ENCODE assay signal across 8 cellular contexts in genomic region chrX:129823115-129823514, GRCh38. TPM values are rescaled to one million over a fixed set of nuclear protein-coding genes. Genes with fewer than 3 reads are reported as not detected.
DNase-seq lines count a peak whose midpoint lies in the region; ATAC-seq, FAIRE-seq and TF ChIP-seq lines count a peak whose summit lies in the region.

No MANE protein-coding gene starts in this region.

- H3K27me3 ChIP-seq in HepG2 (ENCODE audit: control insufficient read depth in 1 of 2, insufficient read depth in 2 of 2, low read length in 2 of 2), result no peaks in the 10 kb centered on the region
- no peaks in the 10 kb centered on the region for H3K27me3 ChIP-seq in tibial artery

- TF ChIP-seq RAD21 in HepG2 (CRISPR knock-in tag; IDR thresholded peaks at IDR 0.05), result no peak

- POLR2A ChIA-PET in RWPE1 (lab: Yijun Ruan, JAX; ENCODE audit: low non-redundant PET), result no interaction called here
- POLR2A ChIA-PET in HepG2 (lab: Yijun Ruan, JAX), result no interaction called here

- peaks cover 5% of the 10 kb centered on the region for H3K79me2 ChIP-seq in HepG2 (ENCODE audit: insufficient read depth, low read length)

- H3K4me2 ChIP-seq in HepG2 (ENCODE audit: low read depth, low read length), result no peak overlapping the region

- H3K4me1 ChIP-seq in HepG2 (ENCODE audit: insufficient read depth, low read length) (peaks cover 16% of the 10 kb centered on the region), tibial artery (no peaks in the 10 kb centered on the region)

- H3K36me3 ChIP-seq in HepG2 (replicated peaks in 1 of 2; ENCODE audit: control insufficient read depth in 1 of 2, insufficient read depth in 2 of 2, low read length in 2 of 2), result peaks cover 0 to 11% of the 10 kb centered on the region in 2 experiments; a peak in 3 of 5 replicates
- H3K36me3 ChIP-seq in tibial artery, result peaks cover 0 to 25% (median 2%) of the 10 kb centered on the region in 3 donors

- peak; percentile 39 for TF ChIP-seq CTCF in RWPE1 (conservative IDR thresholded peaks at IDR 0.05; ENCODE audit: low read depth)
- TF ChIP-seq CTCF in HepG2 (CRISPR knock-in tag; IDR thresholded peaks at IDR 0.05), result peak; percentile 53
- TF ChIP-seq CTCF in tibial artery (IDR thresholded peaks at IDR 0.05), result peak; percentile 25 to 26

- ATAC-seq in HG02763 (IDR thresholded peaks at IDR 0.05; ENCODE audit: unreplicated experiment), result peak; percentile 47
- peak; percentile 44; the same call in 2 of the 3 replicates for ATAC-seq in HepG2

- H3K27ac ChIP-seq in RWPE1 (no peak overlapping the region), HepG2 (ENCODE audit: extremely low read length, insufficient read depth, low read length) (no peak overlapping the region), tibial artery (no peak overlapping the region)

- no peak for TF ChIP-seq POLR2A in HepG2 (IDR thresholded peaks at IDR 0.05; ENCODE audit: insufficient read depth in 1 of 2, low read depth in 2 of 2, low read length in 2 of 2)

- FAIRE-seq in HepG2 (lab: Jason Lieb, UNC), result peak; percentile 66

- CTCF ChIA-PET in RWPE1 (lab: Yijun Ruan, JAX), result interaction anchor here (0.6 to 1.8 kb wide), 4 partner anchors 11 to 833 kb away, joined by 3 to 5 read pairs (median 4); no protein-coding TSS in a partner anchor
- CTCF ChIA-PET in HepG2 (lab: Yijun Ruan, JAX; ENCODE audit: low intra/inter-chr PET ratio, low total read pairs), result no interaction called here

- 100% methylated on average over 2 of the region's 2 CpGs for WGBS in HepG2 (ENCODE audit: low lambda C conversion rate)

- in situ Hi-C loops in HepG2 (cut with HindIII; ENCODE audit: extremely low pct_ligation_motif_present, low pct_unique_long_range_greater_than_20kb), result no loop called here

- no peak overlapping the region for H2AFZ ChIP-seq in HepG2 (ENCODE audit: low read length)

- H4K20me1 ChIP-seq in HepG2 (ENCODE audit: insufficient read depth, low read length), result no peaks in the 10 kb centered on the region

- H3K4me3 ChIP-seq in HepG2 (replicated peaks in 1 of 3; ENCODE audit: insufficient read depth in 1 of 3, low read depth in 2 of 3, low read length in 3 of 3) (no peak overlapping the region), tibial artery (no peak overlapping the region)

- H3K9me3 ChIP-seq in HepG2 (ENCODE audit: low read length), result no peaks in the 10 kb centered on the region
- no peaks in the 10 kb centered on the region for H3K9me3 ChIP-seq in tibial artery

- TF ChIP-seq EP300 in HepG2 (IDR thresholded peaks at IDR 0.05; ENCODE audit: low read depth in 2 of 2, low read length in 2 of 2) (no peak), HepG2 (CRISPR knock-in tag; IDR thresholded peaks at IDR 0.05; ENCODE audit: borderline replicate concordance) (no peak)

- DNase-seq in NCI-H2171 treated with DMSO at 0.1 percent for 48 hours (lab: John Stamatoyannopoulos, UW) (peak; percentile 3), NCI-H2171 (lab: John Stamatoyannopoulos, UW) (no peak), RWPE1 (ENCODE audit: low spot score) (no peak), amniotic epithelial cell (ENCODE audit: low read depth) (peak; percentile 38), HepG2 (ENCODE audit: low spot score) (no peak), tibial artery (peak in 1 of 2 donors; percentile 26), mesenteric fat pad (ENCODE audit: low spot score) (no peak)

- intact Hi-C loops in HepG2 (cut with micrococcal nuclease; ENCODE audit: unreplicated experiment), result no loop called here
- intact Hi-C loops in tibial artery (cut with DNase I; ENCODE audit: low total_unique reads), result loop anchor here (10.0 kb wide), 1 partner anchor 218 kb away; no protein-coding TSS in a partner anchor

- H3K9ac ChIP-seq in HepG2 (ENCODE audit: insufficient read depth, low read depth, low read length), result no peak overlapping the region

- TSS peak; percentile 45 for BruUV-seq in HepG2 (replicated peaks; lab: Mats Ljungman, UMichigan)

TF ChIP-seq in HepG2, 621 proteins besides CTCF, POLR2A, EP300 and RAD21:
- peak; percentile 35; the same call in 1 of the 2 replicates for TF ChIP-seq SMC3 (IDR thresholded peaks at IDR 0.05; ENCODE audit: low read length)
- TF ChIP-seq ARNT2 (CRISPR knock-in tag; IDR thresholded peaks at IDR 0.05; ENCODE audit: low read depth), result no peak
- no peak for TF ChIP-seq KLF11 (CRISPR knock-in tag; IDR thresholded peaks at IDR 0.05)
- no peak for TF ChIP-seq RFX5 (IDR thresholded peaks at IDR 0.05; ENCODE audit: low read depth, low read length)
- no peak for TF ChIP-seq RFX3 (CRISPR knock-in tag; IDR thresholded peaks at IDR 0.05)
- no peak for TF ChIP-seq FOSL1 (CRISPR knock-in tag; IDR thresholded peaks at IDR 0.05; ENCODE audit: borderline replicate concordance)
- no peak for TF ChIP-seq RARA (CRISPR knock-in tag; IDR thresholded peaks at IDR 0.05)
- peak; percentile 35 for TF ChIP-seq STAG1 (CRISPR knock-in tag; IDR thresholded peaks at IDR 0.05)
- TF ChIP-seq HCFC1 (IDR thresholded peaks at IDR 0.05; ENCODE audit: low read depth, low read length), result no peak

RNA-seq across cellular contexts. Expression of gene ZDHHC9, which starts 20.6 kb away (rescaled TPM):
- total RNA-seq in HepG2 (2016; rRNA removed; fragmentation: Illumina TruSeq; extraction: Trizol), result 14.5 and 28.3 TPM in 2 replicates
- 4.3 and 4.4 TPM in 2 replicates for total RNA-seq in HepG2 (2016; cell fraction: cytosol; rRNA removed; fragmentation: Illumina TruSeq; extraction: Trizol; ENCODE audit: low read depth)
- 15.3 and 26.5 TPM in 2 replicates for total RNA-seq in HepG2 (2016; cell fraction: insoluble cytoplasmic fraction; rRNA removed; fragmentation: Illumina TruSeq; extraction: Trizol)
- 15.1 and 18.5 TPM in 2 replicates for total RNA-seq in HepG2 (2016; cell fraction: membrane; rRNA removed; fragmentation: Illumina TruSeq; extraction: Trizol)
- total RNA-seq in HepG2 (2016; cell fraction: nucleus; rRNA removed; fragmentation: Illumina TruSeq; extraction: Trizol), result 28.8 and 34.6 TPM in 2 replicates
- 51.9 and 53.1 TPM in 2 replicates for polyA plus RNA-seq in HepG2 (2011; rRNA removed)
- polyA plus RNA-seq in HepG2 (2011; cell fraction: cytosol; rRNA removed), result 36.0 and 50.3 TPM in 2 replicates
- 31.2 and 33.5 TPM in 2 replicates for polyA plus RNA-seq in HepG2 (2011; cell fraction: nucleus; rRNA removed)
- 40.1 and 49.9 TPM in 2 replicates for polyA plus RNA-seq in HepG2 (2012)
- polyA plus RNA-seq in HepG2 (2016; cell fraction: cytosol; fragmentation: Illumina TruSeq; extraction: Trizol; ENCODE audit: low read depth), result 5.7 and 8.1 TPM in 2 replicates
- polyA plus RNA-seq in HepG2 (2016; cell fraction: insoluble cytoplasmic fraction; fragmentation: Illumina TruSeq; extraction: Trizol; ENCODE audit: low read depth), result 16.7 and 19.3 TPM in 2 replicates
- 17.1 and 18.0 TPM in 2 replicates for polyA plus RNA-seq in HepG2 (2016; cell fraction: membrane; fragmentation: Illumina TruSeq; extraction: Trizol; ENCODE audit: low read depth)
- 43.6 and 44.3 TPM in 2 replicates for polyA plus RNA-seq in HepG2 (2016; cell fraction: nucleus; fragmentation: Illumina TruSeq; extraction: Trizol; ENCODE audit: insufficient read depth, low read depth)
- polyA minus RNA-seq in HepG2 (2011; rRNA and poly(A)+ RNA removed; ENCODE audit: low replicate concordance), result 50.7 and 145 TPM in 2 replicates
- 33.1 and 49.3 TPM in 2 replicates for polyA minus RNA-seq in HepG2 (2011; cell fraction: cytosol; rRNA and poly(A)+ RNA removed)
- 46.7 and 54.3 TPM in 2 replicates for polyA minus RNA-seq in HepG2 (2011; cell fraction: nucleus; rRNA and poly(A)+ RNA removed)
- 71.1 TPM for total RNA-seq in mesenteric fat pad

RNA-seq across cellular contexts. Expression of gene SASH3, which starts 43.4 kb away (rescaled TPM):
- total RNA-seq in HepG2 (2016; rRNA removed; fragmentation: Illumina TruSeq; extraction: Trizol) (not detected in 2 replicates), mesenteric fat pad (24.3 TPM)
- total RNA-seq in HepG2 (2016; cell fraction: cytosol; rRNA removed; fragmentation: Illumina TruSeq; extraction: Trizol; ENCODE audit: low read depth), result not detected in 2 replicates
- total RNA-seq in HepG2 (2016; cell fraction: insoluble cytoplasmic fraction; rRNA removed; fragmentation: Illumina TruSeq; extraction: Trizol), result not detected in 2 replicates
- not detected in 2 replicates for total RNA-seq in HepG2 (2016; cell fraction: membrane; rRNA removed; fragmentation: Illumina TruSeq; extraction: Trizol)
- total RNA-seq in HepG2 (2016; cell fraction: nucleus; rRNA removed; fragmentation: Illumina TruSeq; extraction: Trizol), result not detected in 2 replicates
- 0.08 and 0.09 TPM in 2 replicates for polyA plus RNA-seq in HepG2 (2011; rRNA removed)
- 0.11 and 0.12 TPM in 2 replicates for polyA plus RNA-seq in HepG2 (2011; cell fraction: cytosol; rRNA removed)
- 0.03 and 0.10 TPM in 2 replicates for polyA plus RNA-seq in HepG2 (2011; cell fraction: nucleus; rRNA removed)
- 0.11 TPM in 1 of 2 replicates, not detected in the other for polyA plus RNA-seq in HepG2 (2012)
- not detected in 2 replicates for polyA plus RNA-seq in HepG2 (2016; cell fraction: cytosol; fragmentation: Illumina TruSeq; extraction: Trizol; ENCODE audit: low read depth)
- not detected in 2 replicates for polyA plus RNA-seq in HepG2 (2016; cell fraction: insoluble cytoplasmic fraction; fragmentation: Illumina TruSeq; extraction: Trizol; ENCODE audit: low read depth)
- polyA plus RNA-seq in HepG2 (2016; cell fraction: membrane; fragmentation: Illumina TruSeq; extraction: Trizol; ENCODE audit: low read depth), result not detected in 2 replicates
- not detected in 2 replicates for polyA plus RNA-seq in HepG2 (2016; cell fraction: nucleus; fragmentation: Illumina TruSeq; extraction: Trizol; ENCODE audit: insufficient read depth, low read depth)
- polyA minus RNA-seq in HepG2 (2011; rRNA and poly(A)+ RNA removed; ENCODE audit: low replicate concordance), result 0.07 TPM in 1 of 2 replicates, not detected in the other
- polyA minus RNA-seq in HepG2 (2011; cell fraction: cytosol; rRNA and poly(A)+ RNA removed), result not detected in 2 replicates
- not detected in 2 replicates for polyA minus RNA-seq in HepG2 (2011; cell fraction: nucleus; rRNA and poly(A)+ RNA removed)

Comparison
In these comparisons a context has a peak if more than half of its experiments do, and no peak if none do; other contexts are left out.
1. DNase-seq: peak in NCI-H2171 treated with DMSO at 0.1 percent for 48 hours (single experiment) and amniotic epithelial cell (single experiment); none in NCI-H2171 (single experiment), RWPE1 (single experiment), HepG2 (single experiment) and mesenteric fat pad (single experiment).
2. RNA of gene SASH3, which starts 43.4 kb away (total RNA-seq): 24.3 TPM in mesenteric fat pad (single experiment); not detected in HepG2; every median in the first group is over 10 times any median in the second.
3. Peak in every context shown above with its lines, with median percentiles within 50 percentile points of each other: CTCF ChIP-seq.